Comparison of ENCODE assay signal across 29 cellular contexts in the genomic region with DNA sequence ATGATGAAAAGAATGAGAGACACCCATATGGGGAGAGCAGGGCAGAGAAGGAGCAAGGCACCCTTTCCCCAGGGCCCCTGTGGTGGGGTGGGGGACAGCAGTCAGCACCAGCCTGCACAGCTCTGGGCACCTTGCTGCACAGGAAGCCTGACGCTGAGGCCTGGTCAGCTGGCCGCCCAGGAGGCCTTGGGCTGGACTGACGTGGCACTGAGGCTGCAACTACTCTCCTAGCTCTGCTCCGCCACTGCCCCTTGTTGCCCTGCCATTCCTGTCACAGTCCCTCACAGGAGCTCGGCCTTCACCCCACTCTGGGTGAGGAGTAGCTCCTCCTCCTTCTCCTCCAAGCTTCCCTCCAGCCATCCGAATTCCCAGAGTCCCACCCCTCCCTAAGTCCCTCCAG.
"Had no signal": no experiment of that assay in that cellular context is flagged by ENCODE, and none has a peak within 500 bp of the region (broad histone marks: within the 10 kb centered on the region; RNA-seq: fewer than 3 reads in every experiment).

No MANE protein-coding gene starts in this region.

- H3K27ac Mint-ChIP-seq: activated CD4-positive, alpha-beta memory T cell treated with anti-CD3 and anti-CD28 coated beads, Interleukin-2, amount 10 ng/mL, durations not matched to agents 7 days and 5 days; activated CD4-positive, alpha-beta T cell treated with anti-CD3 and anti-CD28 coated beads, Interleukin-2, amount 10 ng/mL, durations not matched to agents 24 days and 14 days; activated naive CD4-positive, alpha-beta T cell treated with anti-CD3 and anti-CD28 coated beads, Interleukin-2, amount 10 ng/mL, durations not matched to agents 7 days and 5 days; activated naive CD8-positive, alpha-beta T cell treated with anti-CD3 and anti-CD28 coated beads, Interleukin-2, amount 10 ng/mL, durations not matched to agents 7 days and 5 days; activated T-cell treated with anti-CD3 and anti-CD28 coated beads, Interleukin-2, amount 50 U/mL, for 24 hours; endodermal cell; stimulated activated memory B cell treated with anti-CD40 and anti-IgM and Interleukin-4, amounts not matched to agents 10 μg/mL and 1 μg/mL and 100 μg/mL, for 72 hours had no signal

- H3K4me2 ChIP-seq: smooth muscle cell had no signal

- H3K4me3 Mint-ChIP-seq: activated CD4-positive, alpha-beta memory T cell treated with anti-CD3 and anti-CD28 coated beads, Interleukin-2, amount 10 ng/mL, durations not matched to agents 7 days and 5 days; activated CD4-positive, alpha-beta T cell treated with anti-CD3 and anti-CD28 coated beads, Interleukin-2, amount 10 ng/mL, durations not matched to agents 24 days and 14 days; activated naive CD4-positive, alpha-beta T cell treated with anti-CD3 and anti-CD28 coated beads, Interleukin-2, amount 10 ng/mL, durations not matched to agents 7 days and 5 days; activated naive CD8-positive, alpha-beta T cell treated with anti-CD3 and anti-CD28 coated beads, Interleukin-2, amount 10 ng/mL, durations not matched to agents 7 days and 5 days; activated T-cell treated with anti-CD3 and anti-CD28 coated beads, Interleukin-2, amount 50 U/mL, for 24 hours; endodermal cell; mesothelial cell of epicardium; naive B cell; stimulated activated memory B cell treated with anti-CD40 and anti-IgM and Interleukin-4, amounts not matched to agents 10 μg/mL and 1 μg/mL and 100 μg/mL, for 72 hours; stimulated activated naive CD8-positive, alpha-beta T cell treated with anti-CD3 and anti-CD28 coated beads, Interleukin-15, amount 100 ng/mL, for 72 hours had no signal

- H3K27me3 ChIP-seq: esophagus muscularis mucosa, gastrocnemius medialis, right atrium auricular region, upper lobe of right lung had no signal

- H3K27me3 Mint-ChIP-seq: activated CD4-positive, alpha-beta T cell treated with anti-CD3 and anti-CD28 coated beads, Interleukin-2, amount 10 ng/mL, durations not matched to agents 24 days and 14 days; activated T-cell treated with anti-CD3 and anti-CD28 coated beads, Interleukin-2, amount 50 U/mL, for 24 hours had no signal

- H3K9ac ChIP-seq: parathyroid adenoma had no signal

- H3K36me3 ChIP-seq: esophagus muscularis mucosa, gastrocnemius medialis, right atrium auricular region, upper lobe of right lung had no signal

- H3K9me3 Mint-ChIP-seq: activated CD4-positive, alpha-beta memory T cell treated with anti-CD3 and anti-CD28 coated beads, Interleukin-2, amount 10 ng/mL, durations not matched to agents 7 days and 5 days; activated CD4-positive, alpha-beta T cell treated with anti-CD3 and anti-CD28 coated beads, Interleukin-2, amount 10 ng/mL, durations not matched to agents 24 days and 14 days; activated naive CD4-positive, alpha-beta T cell treated with anti-CD3 and anti-CD28 coated beads, Interleukin-2, amount 10 ng/mL, durations not matched to agents 7 days and 5 days; activated naive CD8-positive, alpha-beta T cell treated with anti-CD3 and anti-CD28 coated beads, Interleukin-2, amount 10 ng/mL, durations not matched to agents 7 days and 5 days; activated T-cell treated with anti-CD3 and anti-CD28 coated beads, Interleukin-2, amount 50 U/mL, for 24 hours; endodermal cell; mesothelial cell of epicardium; naive B cell; stimulated activated memory B cell treated with anti-CD40 and anti-IgM and Interleukin-4, amounts not matched to agents 10 μg/mL and 1 μg/mL and 100 μg/mL, for 72 hours; stimulated activated naive CD8-positive, alpha-beta T cell treated with anti-CD3 and anti-CD28 coated beads, Interleukin-15, amount 100 ng/mL, for 72 hours had no signal

- H3K4me3 ChIP-seq: gastrocnemius medialis, smooth muscle cell, upper lobe of right lung had no signal

- H2AFZ ChIP-seq: parathyroid adenoma had no signal

- DNase-seq: activated CD4-positive, alpha-beta memory T cell treated with anti-CD3 and anti-CD28 coated beads, Interleukin-2, amount 10 ng/mL, durations not matched to agents 7 days and 5 days; activated CD4-positive, alpha-beta T cell treated with anti-CD3 and anti-CD28 coated beads, Interleukin-2, amount 10 ng/mL, durations not matched to agents 24 days and 14 days; activated CD4-positive, CD25-positive, alpha-beta regulatory T cell treated with anti-CD3 and anti-CD28 coated beads, Interleukin-2, amount 50 U/mL, for 72 hours; activated gamma-delta T cell; activated naive CD4-positive, alpha-beta T cell treated with anti-CD3 and anti-CD28 coated beads, Interleukin-2, amount 10 ng/mL, durations not matched to agents 7 days and 5 days; activated naive CD8-positive, alpha-beta T cell treated with anti-CD3 and anti-CD28 coated beads, Interleukin-2, amount 10 ng/mL, durations not matched to agents 7 days and 5 days; activated T-cell treated with anti-CD3 and anti-CD28 coated beads, Interleukin-2, amount 50 U/mL, for 24 hours; amniotic stem cell; caudate nucleus; endodermal cell; gastrocnemius medialis; glutamatergic neuron; left cardiac atrium; mammary epithelial cell; naive B cell; occipital lobe; stimulated activated CD4-positive, alpha-beta T cell treated with anti-CD3 and anti-CD28 coated beads, Interleukin-1b, Interleukin-23, amount 100 ng/mL, for 48 hours; stimulated activated CD4-positive, alpha-beta T cell treated with anti-CD3 and anti-CD28 coated beads, Interleukin-4, amount 100 ng/mL, for 4 hours; stimulated activated CD8-positive, alpha-beta memory T cell treated with anti-CD3 and anti-CD28 coated beads, Interleukin-4, amount 100 ng/mL, for 48 hours; stimulated activated naive CD8-positive, alpha-beta T cell treated with anti-CD3 and anti-CD28 coated beads, Interleukin-15, amount 100 ng/mL, for 72 hours; substantia nigra; T-helper 2 cell; upper lobe of right lung had no signal

- H3K36me3 Mint-ChIP-seq: activated naive CD4-positive, alpha-beta T cell treated with anti-CD3 and anti-CD28 coated beads, Interleukin-2, amount 10 ng/mL, durations not matched to agents 7 days and 5 days; activated naive CD8-positive, alpha-beta T cell treated with anti-CD3 and anti-CD28 coated beads, Interleukin-2, amount 10 ng/mL, durations not matched to agents 7 days and 5 days; mesothelial cell of epicardium; stimulated activated memory B cell treated with anti-CD40 and anti-IgM and Interleukin-4, amounts not matched to agents 10 μg/mL and 1 μg/mL and 100 μg/mL, for 72 hours had no signal

- H3K9me3 ChIP-seq: esophagus muscularis mucosa, gastrocnemius medialis, right atrium auricular region, upper lobe of right lung had no signal

- H3K27ac ChIP-seq: esophagus muscularis mucosa, gastrocnemius medialis, parathyroid adenoma, right atrium auricular region, upper lobe of right lung had no signal

- ATAC-seq: stimulated activated memory B cell treated with anti-CD40 and anti-IgM and Interleukin-4, amounts not matched to agents 10 μg/mL and 1 μg/mL and 100 μg/mL, for 72 hours; stimulated activated naive CD8-positive, alpha-beta T cell treated with anti-CD3 and anti-CD28 coated beads, Interleukin-15, amount 100 ng/mL, for 72 hours; upper lobe of right lung had no signal

- H3K79me2 ChIP-seq: parathyroid adenoma had no signal
